11 cellular contexts compared by ENCODE assay signal in genomic region chr19:46958542-46958941, GRCh38.
A peak's percentile ranks its signal among the peaks of the same experiment; 100 is the strongest.
DNase-seq lines count a peak whose midpoint lies in the region; ATAC-seq and TF ChIP-seq lines count a peak whose summit lies in the region.
"Had no signal": no experiment of that assay in that cellular context is flagged by ENCODE, and none has a peak within 500 bp of the region (broad histone marks: within the 10 kb centered on the region; RNA-seq: fewer than 3 reads in every experiment).

No MANE protein-coding gene starts in this region.

- no peaks in the 10 kb centered on the region for H3K9me3 Mint-ChIP-seq in activated CD4-positive, alpha-beta memory T cell treated with anti-CD3 and anti-CD28 coated beads, Interleukin-2, amount 10 ng/mL, durations not matched to agents 7 days and 5 days

- peak; percentile 54 for DNase-seq in AG09319 (ENCODE audit: extremely low read depth, low read depth)
- DNase-seq in GM04504 (ENCODE audit: low read depth) = peak; percentile 87
- DNase-seq in activated CD4-positive, alpha-beta memory T cell treated with anti-CD3 and anti-CD28 coated beads, Interleukin-2, amount 10 ng/mL, durations not matched to agents 7 days and 5 days = no peak
- peak; percentile 91 to 93 for DNase-seq in lung microvascular endothelial cell (ENCODE audit: low read depth in 2 of 2)
- no peak for DNase-seq in NCI-H1092 (lab: John Stamatoyannopoulos, UW)
- DNase-seq in NCI-H1105 treated with DMSO at 0.1 percent for 48 hours (lab: John Stamatoyannopoulos, UW) = no peak
- DNase-seq: activated CD4-positive, CD25-positive, alpha-beta regulatory T cell; MM.1S; thyroid gland had no signal

- H3K27me3 Mint-ChIP-seq in activated CD4-positive, alpha-beta memory T cell treated with anti-CD3 and anti-CD28 coated beads, Interleukin-2, amount 10 ng/mL, durations not matched to agents 7 days and 5 days = no peaks in the 10 kb centered on the region

- H3K4me1 Mint-ChIP-seq in activated CD4-positive, alpha-beta memory T cell treated with anti-CD3 and anti-CD28 coated beads, Interleukin-2, amount 10 ng/mL, durations not matched to agents 7 days and 5 days = peaks cover 72% of the 10 kb centered on the region

- no peak for TF ChIP-seq CTCF in AG09319 (IDR thresholded peaks at IDR 0.05; ENCODE audit: low read depth, low read length)

- no peak overlapping the region for H3K4me3 Mint-ChIP-seq in activated CD4-positive, alpha-beta memory T cell treated with anti-CD3 and anti-CD28 coated beads, Interleukin-2, amount 10 ng/mL, durations not matched to agents 7 days and 5 days

- POLR2A ChIA-PET in activated CD4-positive, alpha-beta memory T cell treated with anti-CD3 and anti-CD28 coated beads, Interleukin-2, amount 10 ng/mL, durations not matched to agents 7 days and 5 days (lab: Charles Lee) = no interaction called here

- H3K27ac Mint-ChIP-seq in activated CD4-positive, alpha-beta memory T cell treated with anti-CD3 and anti-CD28 coated beads, Interleukin-2, amount 10 ng/mL, durations not matched to agents 7 days and 5 days = peak overlapping the region; percentile 65

- ATAC-seq in GM18498 (IDR thresholded peaks at IDR 0.05; ENCODE audit: unreplicated experiment) (no peak), GM18519 (IDR thresholded peaks at IDR 0.05; ENCODE audit: low FRiP score, unreplicated experiment) (no peak)

- CTCF ChIA-PET in activated CD4-positive, alpha-beta memory T cell treated with anti-CD3 and anti-CD28 coated beads, Interleukin-2, amount 10 ng/mL, durations not matched to agents 7 days and 5 days (lab: Charles Lee) = no interaction called here

- H3K36me3 Mint-ChIP-seq in activated CD4-positive, alpha-beta memory T cell treated with anti-CD3 and anti-CD28 coated beads, Interleukin-2, amount 10 ng/mL, durations not matched to agents 7 days and 5 days (ENCODE audit: low read depth) = peaks cover 31% of the 10 kb centered on the region

Comparison
In these comparisons a context has a peak if more than half of its experiments do, and no peak if none do; other contexts are left out.
1. DNase-seq: peak in AG09319 (single experiment), GM04504 (single experiment) and lung microvascular endothelial cell (2 of 2); none in activated CD4-positive, alpha-beta memory T cell treated with anti-CD3 and anti-CD28 coated beads, Interleukin-2, amount 10 ng/mL, durations not matched to agents 7 days and 5 days (single experiment), NCI-H1092 (single experiment) and NCI-H1105 treated with DMSO at 0.1 percent for 48 hours (single experiment).